ENCODE assay signal across 1 cellular context in genomic region chr3:99843590-99844260, GRCh38.
TF ChIP-seq lines count a peak whose summit lies in the region.

No MANE protein-coding gene starts in this region.

TF ChIP-seq in HepG2, 621 proteins besides CTCF, POLR2A, EP300 and RAD21 (continued from another document):
- no peak for TF ChIP-seq ZNF354B (CRISPR knock-in tag; IDR thresholded peaks at IDR 0.05)
- TF ChIP-seq ZNF576 (CRISPR knock-in tag; IDR thresholded peaks at IDR 0.05): no peak
- TF ChIP-seq HOMEZ (CRISPR knock-in tag; IDR thresholded peaks at IDR 0.05; ENCODE audit: low read depth): 0 out of 2 replicates have a peak, but pooled peaks have one; percentile 6
- no peak for TF ChIP-seq ZNF362 (CRISPR knock-in tag; IDR thresholded peaks at IDR 0.05; ENCODE audit: borderline replicate concordance)
- no peak for TF ChIP-seq GLI4 (CRISPR knock-in tag; IDR thresholded peaks at IDR 0.05; ENCODE audit: borderline replicate concordance)
- no peak for TF ChIP-seq GATA4 (IDR thresholded peaks at IDR 0.05; ENCODE audit: borderline replicate concordance, low read depth)
- no peak for TF ChIP-seq ZNF704 (CRISPR knock-in tag; IDR thresholded peaks at IDR 0.05; ENCODE audit: borderline replicate concordance)
- no peak for TF ChIP-seq HIVEP1 (CRISPR knock-in tag; IDR thresholded peaks at IDR 0.05)
- TF ChIP-seq RFX5 (IDR thresholded peaks at IDR 0.05; ENCODE audit: low read depth, low read length): no peak
- no peak for TF ChIP-seq MTF1 (CRISPR knock-in tag; IDR thresholded peaks at IDR 0.05)
- no peak for TF ChIP-seq EHMT2 (IDR thresholded peaks at IDR 0.05; ENCODE audit: borderline replicate concordance, low read depth, low read length)
- 0 out of 2 replicates have a peak, but pooled peaks have one; percentile 6 for TF ChIP-seq THAP11 (CRISPR knock-in tag; IDR thresholded peaks at IDR 0.05)
- TF ChIP-seq ZNF207 (IDR thresholded peaks at IDR 0.05; ENCODE audit: borderline replicate concordance): no peak
- no peak for TF ChIP-seq ERF (CRISPR knock-in tag; IDR thresholded peaks at IDR 0.05)
- 0 out of 2 replicates have a peak, but pooled peaks have one; percentile 3 for TF ChIP-seq ARID5B (CRISPR knock-in tag; IDR thresholded peaks at IDR 0.05)
- no peak for TF ChIP-seq GABPB1 (CRISPR knock-in tag; IDR thresholded peaks at IDR 0.05)
- TF ChIP-seq ZNF547 (CRISPR knock-in tag; IDR thresholded peaks at IDR 0.05): no peak
- TF ChIP-seq SNAI1 (CRISPR knock-in tag; IDR thresholded peaks at IDR 0.05; ENCODE audit: borderline replicate concordance): no peak
- TF ChIP-seq ZNF687 (CRISPR knock-in tag; IDR thresholded peaks at IDR 0.05): peak; percentile 50
- no peak for TF ChIP-seq BHLHE40 (IDR thresholded peaks at IDR 0.05; ENCODE audit: low read length)
- TF ChIP-seq ETS1 (CRISPR knock-in tag; IDR thresholded peaks at IDR 0.05): no peak
- TF ChIP-seq IKZF4 (CRISPR knock-in tag; IDR thresholded peaks at IDR 0.05; ENCODE audit: borderline replicate concordance, low read depth, not compliant biosample characterization): no peak
- no peak for TF ChIP-seq MEIS2 (CRISPR knock-in tag; IDR thresholded peaks at IDR 0.05)
- TF ChIP-seq ZNF234 (CRISPR knock-in tag; conservative IDR thresholded peaks at IDR 0.05): no peak
